14 cellular contexts compared by ENCODE assay signal in genomic region chr1:53137729-53138128, GRCh38. TPM values are rescaled to one million over a fixed set of nuclear protein-coding genes. Genes with fewer than 3 reads are reported as not detected.
A peak's percentile ranks its signal among the peaks of the same experiment; 100 is the strongest.
DNase-seq lines count a peak whose midpoint lies in the region; FAIRE-seq and TF ChIP-seq lines count a peak whose summit lies in the region.
"Had no signal": no experiment of that assay in that cellular context is flagged by ENCODE, and none has a peak within 500 bp of the region (broad histone marks: within the 10 kb centered on the region; RNA-seq: fewer than 3 reads in every experiment).

No MANE protein-coding gene starts in this region.

- no peaks in the 10 kb centered on the region for H3K9me2 ChIP-seq in GM23248 (ENCODE audit: insufficient read depth)

- TF ChIP-seq CTCF in D721Med (IDR thresholded peaks at IDR 0.05; ENCODE audit: insufficient read depth, missing control alignments) (peak; percentile 55), kidney epithelial cell (IDR thresholded peaks at IDR 0.05; ENCODE audit: insufficient read depth, low read length, poor library complexity, severe bottlenecking) (peak; percentile 18), prostate gland (IDR thresholded peaks at IDR 0.05) (no peak)

- no peak overlapping the region for H2AFZ ChIP-seq in GM23248

- H4K20me1 ChIP-seq in GM23248 (ENCODE audit: insufficient read depth) = no peaks in the 10 kb centered on the region

- no peaks in the 10 kb centered on the region for H3K9me3 ChIP-seq in GM23248 (ENCODE audit: low read depth)
- H3K9me3 ChIP-seq in prostate gland = no peaks in the 10 kb centered on the region

- no peaks in the 10 kb centered on the region for H3K79me2 ChIP-seq in GM23248 (ENCODE audit: insufficient read depth)

- DNase-seq in D721Med (ENCODE audit: insufficient read length, low spot score) (no peak), GM23248 (peak; percentile 18), OCI-M1 (lab: John Stamatoyannopoulos, UW) (peak; percentile 39), kidney epithelial cell (ENCODE audit: low read depth) (no peak), globus pallidus (ENCODE audit: low spot score) (no peak), T-helper 9 cell (no peak), prostate gland (ENCODE audit: low spot score) (no peak), NCI-H2081 treated with DMSO at 0.1 percent for 48 hours (lab: John Stamatoyannopoulos, UW) (no peak)
- DNase-seq: amniotic stem cell, NCI-H446 treated with DMSO at 0.1 percent for 48 hours, Right ventricle myocardium superior had no signal

- 95 to 97% methylated on average over 1 of the region's 1 CpG for WGBS in GM23248 (ENCODE audit: low coverage in 1 of 2, low lambda C conversion rate in 2 of 2, missing lambda C conversion rate in 2 of 2), 2 experiments
- 100% methylated on average over 1 of the region's 1 CpG for WGBS in prostate gland

- H3K27ac ChIP-seq in GM23248 (no peak overlapping the region), prostate gland (no peak overlapping the region)

- peaks cover 36% of the 10 kb centered on the region for H3F3A ChIP-seq in GM23248 (ENCODE audit: insufficient read depth)

- H3K36me3 ChIP-seq in GM23248 (ENCODE audit: low read depth) (no peaks in the 10 kb centered on the region), kidney epithelial cell (ENCODE audit: control insufficient read depth, insufficient read depth, low read length) (no peaks in the 10 kb centered on the region), prostate gland (no peaks in the 10 kb centered on the region)

- H3K4me3 ChIP-seq in GM23248 (no peak overlapping the region), kidney epithelial cell (ENCODE audit: low read depth, low read length) (no peak overlapping the region), prostate gland (no peak overlapping the region)

- in situ Hi-C loops in GM23248 (cut with MboI) = no loop called here

- no peaks in the 10 kb centered on the region for H3K27me3 ChIP-seq in GM23248 (replicated peaks; ENCODE audit: insufficient read depth)
- no peaks in the 10 kb centered on the region for H3K27me3 ChIP-seq in kidney epithelial cell (ENCODE audit: control insufficient read depth, insufficient read depth, low read length)
- H3K27me3 ChIP-seq in prostate gland (replicated peaks; ENCODE audit: insufficient read depth) = no peaks in the 10 kb centered on the region

- H3K4me1 ChIP-seq in GM23248 (ENCODE audit: insufficient read depth) (peaks cover 36% of the 10 kb centered on the region), prostate gland (replicated peaks) (no peaks in the 10 kb centered on the region)

- no peak for TF ChIP-seq POLR2A in prostate gland (IDR thresholded peaks at IDR 0.05)

- no peak overlapping the region for H3K9ac ChIP-seq in GM23248

- peak; percentile 86 for FAIRE-seq in D721Med (lab: Jason Lieb, UNC)
- FAIRE-seq: keratinocyte had no signal

- intact Hi-C loops in prostate gland (cut with DNase I) = no loop called here

- no peak overlapping the region for H3K4me2 ChIP-seq in GM23248 (ENCODE audit: unreplicated experiment)

RNA-seq across cellular contexts. Expression of gene SLC1A7, which starts 4.7 kb away (rescaled TPM):
- 0.13 TPM in 1 of 2 replicates, not detected in the other for total RNA-seq in GM23248 (2014; rRNA removed; shearing (Covaris generic))
- 0.51 and 0.76 TPM in 2 replicates for polyA plus RNA-seq in GM23248 (2016; fragmentation: Nextera tagmentation; extraction: Ambion mirVana)
- total RNA-seq in kidney epithelial cell (not detected in 2 replicates), prostate gland (1 to 10 TPM in 1 of 2 donors, not detected in 1; 1.8 TPM)
- total RNA-seq: MCF 10A had no signal
- polyA plus RNA-seq: CD14-positive monocyte, keratinocyte had no signal

RNA-seq across cellular contexts. Expression of gene CPT2, which starts 58.9 kb away (rescaled TPM):
- 16.2 and 24.5 TPM in 2 replicates for total RNA-seq in GM23248 (2014; rRNA removed; shearing (Covaris generic))
- polyA plus RNA-seq in GM23248 (2016; fragmentation: Nextera tagmentation; extraction: Ambion mirVana) = 15.2 and 15.8 TPM in 2 replicates
- 14.1 and 20.7 TPM in 2 replicates for total RNA-seq in kidney epithelial cell
- total RNA-seq in prostate gland = 10 to 100 TPM; 30.6 to 48.1 TPM

Comparison
In these comparisons a context has a peak if more than half of its experiments do, and no peak if none do; other contexts are left out.
1. DNase-seq: peak in GM23248 (single experiment) and OCI-M1 (single experiment); none in D721Med (single experiment), kidney epithelial cell (single experiment), globus pallidus (single experiment), T-helper 9 cell (single experiment), prostate gland (single experiment) and NCI-H2081 treated with DMSO at 0.1 percent for 48 hours (single experiment).
2. CTCF ChIP-seq: peak in D721Med (single experiment) and kidney epithelial cell (single experiment); none in prostate gland (0 of 4).